In the genomic region with DNA sequence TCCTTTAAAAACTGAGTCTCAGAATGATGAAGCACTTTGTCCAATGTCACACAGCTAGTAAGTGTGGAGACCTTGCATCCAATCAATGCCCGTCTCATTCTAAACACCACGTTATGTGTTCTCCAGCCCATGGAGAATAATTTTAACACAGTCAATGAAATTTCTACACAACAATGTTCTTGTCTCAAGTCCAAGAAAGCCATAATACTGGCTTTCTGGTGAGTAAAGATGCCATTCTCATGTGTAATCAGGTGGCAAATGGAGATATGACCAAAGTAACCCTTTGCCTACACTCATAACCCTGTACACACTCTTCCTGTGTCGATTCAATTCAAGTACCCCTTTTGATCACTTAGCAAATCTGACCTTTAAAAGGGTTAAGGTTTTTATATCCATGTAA, we compare ENCODE assay signal across 10 cellular contexts. TPM values are rescaled to one million over a fixed set of nuclear protein-coding genes. Genes with fewer than 3 reads are reported as not detected.
DNase-seq lines count a peak whose midpoint lies in the region; ATAC-seq and TF ChIP-seq lines count a peak whose summit lies in the region.
"Not testable (repeated sequence)": the region's sequence is repeated elsewhere in the genome, so short reads cannot be mapped to it uniquely, and the experiment has no call there.
"Had no signal": no experiment of that assay in that cellular context is flagged by ENCODE, and none has a peak within 500 bp of the region (broad histone marks: within the 10 kb centered on the region; RNA-seq: fewer than 3 reads in every experiment).

No MANE protein-coding gene starts in this region.

- not testable (repeated sequence) for ATAC-seq in foreskin keratinocyte, psoas muscle

- H3K27ac ChIP-seq in foreskin keratinocyte: not testable (repeated sequence)
- H3K27ac ChIP-seq in psoas muscle: peak overlapping the region; percentile 46

- CTCF ChIA-PET in Calu3 (lab: Charles Lee): not testable (repeated sequence)

- H3K27ac Mint-ChIP-seq in Calu3 (ENCODE audit: unreplicated experiment): peak overlapping the region; percentile 40
- not testable (repeated sequence) for H3K27ac Mint-ChIP-seq in HFFc6

- not testable (repeated sequence) for H3K4me3 ChIP-seq in epithelial cell of esophagus (ENCODE audit: low read length); psoas muscle

- not testable (repeated sequence) for H3K9me3 ChIP-seq in psoas muscle

- not testable (repeated sequence) for DNase-seq in Calu3, psoas muscle
- DNase-seq in HFFc6 (peak; percentile 23), M059J (ENCODE audit: low read depth) (peak; percentile 53), RPMI7951 (ENCODE audit: low read depth) (peak; percentile 4), astrocyte of the hippocampus (ENCODE audit: low read depth, low spot score) (peak; percentile 16), epithelial cell of esophagus (ENCODE audit: low read depth) (peak; percentile 43), foreskin keratinocyte (peak; percentile 21 to 43)

- H3K36me3 Mint-ChIP-seq in Calu3 (ENCODE audit: insufficient read depth, unreplicated experiment); HFFc6 (ENCODE audit: low read depth): not testable (repeated sequence)

- not testable (repeated sequence) for H3K27me3 ChIP-seq in foreskin keratinocyte; psoas muscle (ENCODE audit: insufficient read depth in 3 of 3, low read length in 2 of 3)

- not testable (repeated sequence) for H3K4me1 Mint-ChIP-seq in Calu3 (ENCODE audit: low read depth, unreplicated experiment); HFFc6 (ENCODE audit: low read depth)

- H3K9me3 Mint-ChIP-seq in Calu3 (ENCODE audit: low read depth, unreplicated experiment); HFFc6: not testable (repeated sequence)

- H3K36me3 ChIP-seq in psoas muscle (ENCODE audit: insufficient read depth in 1 of 2, low read depth in 1 of 2): not testable (repeated sequence)

- WGBS in psoas muscle, 3 donors: 55 to 60% (median 60%) methylated on average over 3 of the region's 3 CpGs

- H3K4me3 Mint-ChIP-seq in Calu3 (ENCODE audit: low read depth, unreplicated experiment); HFFc6: not testable (repeated sequence)

- intact Hi-C loops in Calu3 (cut with micrococcal nuclease; ENCODE audit: unreplicated experiment); psoas muscle (cut with DNase I): not testable (repeated sequence)

- not testable (repeated sequence) for TF ChIP-seq CTCF in Calu3 (IDR thresholded peaks at IDR 0.05; ENCODE audit: unreplicated experiment); HFFc6 (IDR thresholded peaks at IDR 0.05); epithelial cell of esophagus (IDR thresholded peaks at IDR 0.05; ENCODE audit: insufficient read depth, low read depth, low read length, missing control alignments); foreskin keratinocyte (conservative IDR thresholded peaks at IDR 0.05); psoas muscle (IDR thresholded peaks at IDR 0.05)

- not testable (repeated sequence) for H3K27me3 Mint-ChIP-seq in Calu3 (ENCODE audit: unreplicated experiment)
- peaks cover 13% of the 10 kb centered on the region for H3K27me3 Mint-ChIP-seq in HFFc6 (ENCODE audit: insufficient read depth)

- not testable (repeated sequence) for BruUV-seq in Calu3 (replicated peaks; lab: Mats Ljungman, UMichigan)

- not testable (repeated sequence) for H3K4me1 ChIP-seq in foreskin keratinocyte, psoas muscle

RNA-seq across cellular contexts. Expression of a gene that starts 4.7 kb away (rescaled TPM):
- total RNA-seq in Calu3 (2022) (18.0 and 18.3 TPM in 2 replicates), foreskin keratinocyte (8.0 and 10.9 TPM in 2 replicates), psoas muscle (10 to 100 TPM in 3 of 4 donors, 1 to 10 TPM in 1; 8.0 to 18.7 (median 11.0) TPM)
- under 1 TPM in 5 of 6 experiments, not detected in 1; 0.21 to 0.66 (median 0.28) TPM for total RNA-seq in HFFc6 (2021; fragmentation: NEBNext Ultra II Directional; extraction: Animal tissue kit (Norgen Biotek cat#: 25700))
- total RNA-seq in M059J (2014; rRNA removed; shearing (Covaris generic)): 0.57 and 7.8 TPM in 2 replicates
- 2.0 and 2.4 TPM in 2 replicates for total RNA-seq in RPMI7951 (2014; rRNA removed; shearing (Covaris generic))
- polyA plus RNA-seq in foreskin keratinocyte (12.4 and 13.3 TPM in 2 replicates), psoas muscle (10 to 100 TPM in 2 of 3 donors, 1 to 10 TPM in 1; 1.5 to 22.1 (median 16.0) TPM)
- polyA plus RNA-seq: CD14-positive monocyte had no signal

RNA-seq across cellular contexts. Expression of a gene that starts 12.7 kb away (rescaled TPM):
- total RNA-seq in Calu3 (2022): 10.0 and 11.5 TPM in 2 replicates
- not detected for total RNA-seq in HFFc6 (2021; fragmentation: NEBNext Ultra II Directional; extraction: Animal tissue kit (Norgen Biotek cat#: 25700))
- 0.44 and 0.52 TPM in 2 replicates for total RNA-seq in M059J (2014; rRNA removed; shearing (Covaris generic))
- 0.68 TPM in 1 of 2 replicates, not detected in the other for total RNA-seq in RPMI7951 (2014; rRNA removed; shearing (Covaris generic))
- total RNA-seq in foreskin keratinocyte: 0.54 and 1.3 TPM in 2 replicates
- 0.25 and 0.38 TPM in 2 replicates for polyA plus RNA-seq in foreskin keratinocyte
- total RNA-seq in psoas muscle: 10 to 100 TPM in 2 of 4 donors, 1 to 10 TPM in 2; 5.6 to 30.3 (median 16.1) TPM
- polyA plus RNA-seq in psoas muscle: 1 to 10 TPM; 5.6 to 9.2 (median 6.3) TPM
- total RNA-seq: K562 had no signal
- polyA plus RNA-seq: K562 had no signal

RNA-seq across cellular contexts. Expression of a gene that starts 51.6 kb away (rescaled TPM):
- total RNA-seq in Calu3 (2022) (3.0 TPM in 2 replicates), foreskin keratinocyte (6.7 and 7.5 TPM in 2 replicates), psoas muscle (100 to 1,000 TPM in 2 of 4 donors, 10 to 100 TPM in 2; 31.3 to 133 (median 84.6) TPM)
- 10 to 100 TPM; 24.3 to 35.1 (median 29.9) TPM for total RNA-seq in HFFc6 (2021; fragmentation: NEBNext Ultra II Directional; extraction: Animal tissue kit (Norgen Biotek cat#: 25700))
- total RNA-seq in M059J (2014; rRNA removed; shearing (Covaris generic)): 12.8 and 25.5 TPM in 2 replicates
- 18.5 and 21.1 TPM in 2 replicates for total RNA-seq in RPMI7951 (2014; rRNA removed; shearing (Covaris generic))
- polyA plus RNA-seq in foreskin keratinocyte (4.8 and 6.0 TPM in 2 replicates), psoas muscle (10 to 100 TPM; 26.6 to 83.8 (median 38.3) TPM)
